Comparison of ENCODE assay signal across 15 cellular contexts in genomic region chr6:139909992-139910391, GRCh38.
A peak's percentile ranks its signal among the peaks of the same experiment; 100 is the strongest.
DNase-seq lines count a peak whose midpoint lies in the region; ATAC-seq, FAIRE-seq and TF ChIP-seq lines count a peak whose summit lies in the region.
"Had no signal": no experiment of that assay in that cellular context is flagged by ENCODE, and none has a peak within 500 bp of the region (broad histone marks: within the 10 kb centered on the region; RNA-seq: fewer than 3 reads in every experiment).

No MANE protein-coding gene starts in this region.

- ATAC-seq in GM18909 (IDR thresholded peaks at IDR 0.05; ENCODE audit: poor library complexity, unreplicated experiment) (no peak), GM21423 (IDR thresholded peaks at IDR 0.05; ENCODE audit: unreplicated experiment) (no peak)

- DNase-seq in D721Med (ENCODE audit: insufficient read length, low spot score) (no peak), LNCaP clone FGC (ENCODE audit: low read depth) (peak; percentile 35), bronchial epithelial cell (ENCODE audit: low read depth) (peak; percentile 52), iris pigment epithelial cell (ENCODE audit: low read depth) (peak; percentile 13), NCI-H226 (no peak)
- DNase-seq in activated effector memory CD4-positive, alpha-beta T cell treated with Interleukin-2 at 50 U/mL for 16 hours, result no peak
- DNase-seq: 8988T; CD4-positive, CD25-positive, alpha-beta regulatory T cell; DND-41; GDM1; HCEC 1CT had no signal

- TF ChIP-seq CTCF in D721Med (IDR thresholded peaks at IDR 0.05; ENCODE audit: insufficient read depth, missing control alignments) (no peak), LNCaP clone FGC (IDR thresholded peaks at IDR 0.05; ENCODE audit: control insufficient read depth, extremely low read depth, insufficient read depth) (no peak), bronchial epithelial cell (IDR thresholded peaks at IDR 0.05; ENCODE audit: insufficient read depth, low read length, severe bottlenecking) (no peak)

- H3K27me3 ChIP-seq in bronchial epithelial cell (ENCODE audit: control insufficient read depth, insufficient read depth, low read length), result no peaks in the 10 kb centered on the region
- H3K27me3 ChIP-seq: BLaER1 treated with 17β-estradiol and CSF1 and Interleukin-3, amounts not matched to agents 10 nM and 100 nM had no signal

- H3K4me3 ChIP-seq in LNCaP clone FGC (ENCODE audit: low read depth, low read length), result no peak overlapping the region
- H3K4me3 ChIP-seq in bronchial epithelial cell (ENCODE audit: low read depth, low read length), result no peak overlapping the region
- H3K4me3 ChIP-seq: BLaER1 treated with 17β-estradiol and CSF1 and Interleukin-3, amounts not matched to agents 10 nM and 100 nM had no signal

- FAIRE-seq in D721Med (lab: Jason Lieb, UNC) (peak; percentile 51), bronchial epithelial cell (lab: Jason Lieb, UNC) (no peak)
- FAIRE-seq: GM12892 had no signal

- no peaks in the 10 kb centered on the region for H3K36me3 ChIP-seq in bronchial epithelial cell (ENCODE audit: control insufficient read depth, insufficient read depth, low read length)
- H3K36me3 ChIP-seq: BLaER1 treated with 17β-estradiol and CSF1 and Interleukin-3, amounts not matched to agents 10 nM and 100 nM had no signal

Comparison
In these comparisons a context has a peak if more than half of its experiments do, and no peak if none do; other contexts are left out.
1. DNase-seq: peak in LNCaP clone FGC (single experiment), bronchial epithelial cell (single experiment) and iris pigment epithelial cell (single experiment); none in D721Med (single experiment), activated effector memory CD4-positive, alpha-beta T cell treated with Interleukin-2 at 50 U/mL for 16 hours (single experiment) and NCI-H226 (single experiment).